ENCODE assay signal across 33 cellular contexts in the genomic region with DNA sequence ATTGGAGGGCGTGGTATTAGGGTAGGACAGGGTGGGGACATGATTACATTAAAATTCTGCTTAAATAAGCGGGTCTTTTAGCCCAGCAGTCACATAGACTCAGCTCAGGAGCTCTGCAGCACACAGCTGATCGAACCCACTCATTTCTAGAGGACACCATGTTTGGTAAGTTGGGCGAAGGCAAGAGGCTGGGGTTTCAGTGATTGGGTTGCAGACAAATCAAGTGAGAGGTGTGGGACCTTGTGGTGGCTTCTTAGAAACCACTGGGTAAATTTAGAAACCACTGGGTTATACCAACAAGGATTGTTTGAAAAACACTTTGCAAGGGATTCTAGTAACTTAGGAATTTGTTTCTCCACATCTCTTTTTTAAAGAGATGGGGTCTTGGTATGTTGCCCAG. TPM values are rescaled to one million over a fixed set of nuclear protein-coding genes. Genes with fewer than 3 reads are reported as not detected.
DNase-seq lines count a peak whose midpoint lies in the region; ATAC-seq, FAIRE-seq and TF ChIP-seq lines count a peak whose summit lies in the region.
"Had no signal": no experiment of that assay in that cellular context is flagged by ENCODE, and none has a peak within 500 bp of the region (broad histone marks: within the 10 kb centered on the region; RNA-seq: fewer than 3 reads in every experiment).

A gene with protein sequence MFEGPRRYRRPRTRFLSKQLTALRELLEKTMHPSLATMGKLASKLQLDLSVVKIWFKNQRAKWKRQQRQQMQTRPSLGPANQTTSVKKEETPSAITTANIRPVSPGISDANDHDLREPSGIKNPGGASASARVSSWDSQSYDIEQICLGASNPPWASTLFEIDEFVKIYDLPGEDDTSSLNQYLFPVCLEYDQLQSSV (plus strand): TSS at position 92 of the 400 bp plus-strand sequence. CDS start 67 bp downstream, at position 159.

- H3K4me3 Mint-ChIP-seq in activated CD4-positive, alpha-beta memory T cell treated with anti-CD3 and anti-CD28 coated beads, Interleukin-2, amount 10 ng/mL, durations not matched to agents 7 days and 5 days = peak within 1 kb of the TSS; percentile 11
- H3K4me3 Mint-ChIP-seq in stimulated activated effector memory CD8-positive, alpha-beta T cell treated with anti-CD3 and anti-CD28 coated beads, Interleukin-12 subunit alpha, Interleukin-12 subunit beta, amount 100 ng/mL, for 72 hours = no peak within 1 kb of the TSS
- no peak within 1 kb of the TSS for H3K4me3 Mint-ChIP-seq in CD8-positive, alpha-beta T cell
- H3K4me3 Mint-ChIP-seq: central memory CD8-positive, alpha-beta T cell; dendritic cell treated with granulocyte-macrophage colony-stimulating factor and Interleukin-4, amounts not matched to agents 40 ng/mL and 50 ng/mL, for 4 days; memory B cell; neural crest cell; type B pancreatic cell had no signal

- POLR2A ChIA-PET in activated CD4-positive, alpha-beta memory T cell treated with anti-CD3 and anti-CD28 coated beads, Interleukin-2, amount 10 ng/mL, durations not matched to agents 7 days and 5 days (lab: Charles Lee) = no interaction called here
- POLR2A ChIA-PET in CD8-positive, alpha-beta T cell (lab: Charles Lee) = no interaction called here

- H3K4me1 Mint-ChIP-seq in activated CD4-positive, alpha-beta memory T cell treated with anti-CD3 and anti-CD28 coated beads, Interleukin-2, amount 10 ng/mL, durations not matched to agents 7 days and 5 days = peaks cover 35% of the 10 kb centered on the region
- peaks cover 5% of the 10 kb centered on the region for H3K4me1 Mint-ChIP-seq in stimulated activated effector memory CD8-positive, alpha-beta T cell treated with anti-CD3 and anti-CD28 coated beads, Interleukin-12 subunit alpha, Interleukin-12 subunit beta, amount 100 ng/mL, for 72 hours
- H3K4me1 Mint-ChIP-seq in CD8-positive, alpha-beta T cell (ENCODE audit: low read depth) = no peaks in the 10 kb centered on the region
- H3K4me1 Mint-ChIP-seq: central memory CD8-positive, alpha-beta T cell; memory B cell had no signal

- FAIRE-seq in GM18507 (lab: Jason Lieb, UNC) = no peak

- H3K27me3 Mint-ChIP-seq in activated CD4-positive, alpha-beta memory T cell treated with anti-CD3 and anti-CD28 coated beads, Interleukin-2, amount 10 ng/mL, durations not matched to agents 7 days and 5 days = peaks cover 41% of the 10 kb centered on the region
- peaks cover 30% of the 10 kb centered on the region for H3K27me3 Mint-ChIP-seq in CD8-positive, alpha-beta T cell (ENCODE audit: low read depth)

- no peak within 1 kb of the TSS for H3K27ac Mint-ChIP-seq in activated naive CD4-positive, alpha-beta T cell treated with anti-CD3 and anti-CD28 coated beads, Interleukin-2, amount 50 U/mL, for 72 hours
- no peak within 1 kb of the TSS for H3K27ac Mint-ChIP-seq in activated CD4-positive, alpha-beta memory T cell treated with anti-CD3 and anti-CD28 coated beads, Interleukin-2, amount 10 ng/mL, durations not matched to agents 7 days and 5 days
- no peak within 1 kb of the TSS for H3K27ac Mint-ChIP-seq in stimulated activated effector memory CD8-positive, alpha-beta T cell treated with anti-CD3 and anti-CD28 coated beads, Interleukin-12 subunit alpha, Interleukin-12 subunit beta, amount 100 ng/mL, for 72 hours
- no peak within 1 kb of the TSS for H3K27ac Mint-ChIP-seq in CD8-positive, alpha-beta T cell
- H3K27ac Mint-ChIP-seq: dendritic cell treated with granulocyte-macrophage colony-stimulating factor and Interleukin-4, amounts not matched to agents 40 ng/mL and 50 ng/mL, for 4 days; memory B cell; type B pancreatic cell had no signal

- no peak for TF ChIP-seq CTCF in CD8-positive, alpha-beta T cell (IDR thresholded peaks at IDR 0.05)

- no peaks in the 10 kb centered on the region for H3K36me3 Mint-ChIP-seq in activated naive CD4-positive, alpha-beta T cell treated with anti-CD3 and anti-CD28 coated beads, Interleukin-2, amount 50 U/mL, for 72 hours
- peaks cover 6% of the 10 kb centered on the region for H3K36me3 Mint-ChIP-seq in activated CD4-positive, alpha-beta memory T cell treated with anti-CD3 and anti-CD28 coated beads, Interleukin-2, amount 10 ng/mL, durations not matched to agents 7 days and 5 days (ENCODE audit: low read depth)
- no peaks in the 10 kb centered on the region for H3K36me3 Mint-ChIP-seq in stimulated activated effector memory CD8-positive, alpha-beta T cell treated with anti-CD3 and anti-CD28 coated beads, Interleukin-12 subunit alpha, Interleukin-12 subunit beta, amount 100 ng/mL, for 72 hours
- H3K36me3 Mint-ChIP-seq in CD8-positive, alpha-beta T cell = no peaks in the 10 kb centered on the region
- H3K36me3 Mint-ChIP-seq: memory B cell, type B pancreatic cell had no signal

- intact Hi-C loops in CD8-positive, alpha-beta T cell (cut with DNase I, micrococcal nuclease) = no loop called here

- no peaks in the 10 kb centered on the region for H3K4me1 ChIP-seq in CD8-positive, alpha-beta T cell (ENCODE audit: insufficient read depth, low read length)
- H3K4me1 ChIP-seq: body of pancreas, left lung, right atrium auricular region had no signal

- DNase-seq in activated naive CD4-positive, alpha-beta T cell treated with anti-CD3 and anti-CD28 coated beads, Interleukin-2, amount 50 U/mL, for 72 hours (ENCODE audit: low spot score in 2 of 2) = peak in 1 of 2 donors; percentile 20
- no peak for DNase-seq in activated naive CD4-positive, alpha-beta T cell treated with anti-CD3 and anti-CD28 coated beads, Interleukin-2, amount 50 U/mL, for 16 hours
- DNase-seq in GM18507 (ENCODE audit: extremely low spot score, insufficient read length, low read depth) (peak; percentile 20), ecto neural progenitor cell (ENCODE audit: low spot score) (no peak)
- peak; percentile 53 for DNase-seq in activated CD4-positive, alpha-beta memory T cell treated with anti-CD3 and anti-CD28 coated beads, Interleukin-2, amount 10 ng/mL, durations not matched to agents 7 days and 5 days
- peak in 1 of 2 donors; percentile 65 for DNase-seq in stimulated activated effector memory CD8-positive, alpha-beta T cell treated with anti-CD3 and anti-CD28 coated beads, Interleukin-12 subunit alpha, Interleukin-12 subunit beta, amount 100 ng/mL, for 72 hours (ENCODE audit: low spot score in 2 of 2)
- no peak for DNase-seq in CD8-positive, alpha-beta T cell
- DNase-seq: activated CD4-positive, CD25-positive, alpha-beta regulatory T cell treated with anti-CD3 and anti-CD28 coated beads, Interleukin-2, amount 50 U/mL, for 72 hours; activated gamma-delta T cell treated with Interleukin-2 at 50 U/mL for 16 hours; body of pancreas; DMS 273 treated with DMSO at 0.1 percent for 48 hours; EL; GOT3; Kasumi-1; left lung; NCI-H1436 treated with DMSO at 0.1 percent for 48 hours; NCI-H2081 treated with DMSO at 0.1 percent for 48 hours; NCI-H2227 treated with DMSO at 0.1 percent for 48 hours; NCI-H526 treated with DMSO at 0.1 percent for 48 hours; ovary; Right ventricle myocardium superior had no signal

- no peak within 1 kb of the TSS for H3K4me3 ChIP-seq in CD8-positive, alpha-beta T cell (ENCODE audit: low read depth, low read length)
- H3K4me3 ChIP-seq: body of pancreas, left lung, ovary, right atrium auricular region, smooth muscle cell had no signal

- ATAC-seq in activated naive CD4-positive, alpha-beta T cell treated with anti-CD3 and anti-CD28 coated beads, Interleukin-2, amount 50 U/mL, for 72 hours = peak; percentile 28 to 97
- ATAC-seq in stimulated activated effector memory CD8-positive, alpha-beta T cell treated with anti-CD3 and anti-CD28 coated beads, Interleukin-12 subunit alpha, Interleukin-12 subunit beta, amount 100 ng/mL, for 72 hours = peak; percentile 94
- ATAC-seq in CD8-positive, alpha-beta T cell = no peak
- ATAC-seq: body of pancreas, esophagus mucosa, left lung, Panc1, SK-N-SH treated with all-trans-retinoic acid at 6 μM for 48 hours had no signal

- no peaks in the 10 kb centered on the region for H3K9me3 Mint-ChIP-seq in activated naive CD4-positive, alpha-beta T cell treated with anti-CD3 and anti-CD28 coated beads, Interleukin-2, amount 50 U/mL, for 72 hours
- H3K9me3 Mint-ChIP-seq in activated CD4-positive, alpha-beta memory T cell treated with anti-CD3 and anti-CD28 coated beads, Interleukin-2, amount 10 ng/mL, durations not matched to agents 7 days and 5 days = no peaks in the 10 kb centered on the region
- H3K9me3 Mint-ChIP-seq in stimulated activated effector memory CD8-positive, alpha-beta T cell treated with anti-CD3 and anti-CD28 coated beads, Interleukin-12 subunit alpha, Interleukin-12 subunit beta, amount 100 ng/mL, for 72 hours = no peaks in the 10 kb centered on the region
- no peaks in the 10 kb centered on the region for H3K9me3 Mint-ChIP-seq in CD8-positive, alpha-beta T cell
- H3K9me3 Mint-ChIP-seq: central memory CD8-positive, alpha-beta T cell; dendritic cell treated with granulocyte-macrophage colony-stimulating factor and Interleukin-4, amounts not matched to agents 40 ng/mL and 50 ng/mL, for 4 days; memory B cell; neural crest cell; type B pancreatic cell had no signal

- no peaks in the 10 kb centered on the region for H3K27me3 ChIP-seq in CD8-positive, alpha-beta T cell (ENCODE audit: insufficient read depth, low read length)
- H3K27me3 ChIP-seq: body of pancreas, ovary, right atrium auricular region had no signal

- CTCF ChIA-PET in activated CD4-positive, alpha-beta memory T cell treated with anti-CD3 and anti-CD28 coated beads, Interleukin-2, amount 10 ng/mL, durations not matched to agents 7 days and 5 days (lab: Charles Lee) = interaction anchor here (1.0 kb wide), 1 partner anchor 14 kb away, joined by 3 read pairs; no protein-coding TSS in a partner anchor
- CTCF ChIA-PET in CD8-positive, alpha-beta T cell (lab: Charles Lee) = no interaction called here

- no peaks in the 10 kb centered on the region for H3K36me3 ChIP-seq in CD8-positive, alpha-beta T cell (ENCODE audit: insufficient read depth, low read length)
- H3K36me3 ChIP-seq: left lung, ovary, right atrium auricular region had no signal

- H3K9me3 ChIP-seq in CD8-positive, alpha-beta T cell (ENCODE audit: low read length) = no peaks in the 10 kb centered on the region
- H3K9me3 ChIP-seq: body of pancreas, left lung, ovary, right atrium auricular region had no signal

- no peak within 1 kb of the TSS for H3K27ac ChIP-seq in CD8-positive, alpha-beta T cell (ENCODE audit: low read depth, low read length)
- H3K27ac ChIP-seq: body of pancreas, left lung, ovary, right atrium auricular region had no signal

RNA-seq across cellular contexts. Expression of the gene that starts here (rescaled TPM):
- not detected for total RNA-seq in activated naive CD4-positive, alpha-beta T cell treated with anti-CD3 and anti-CD28 coated beads, Interleukin-2, amount 50 U/mL, for 72 hours
- under 1 TPM in 1 of 2 experiments, not detected in 1; 0.35 TPM for total RNA-seq in activated CD4-positive, alpha-beta memory T cell treated with anti-CD3 and anti-CD28 coated beads, Interleukin-2, amount 10 ng/mL, durations not matched to agents 7 days and 5 days
- not detected for total RNA-seq in CD8-positive, alpha-beta T cell
- total RNA-seq: body of pancreas, esophagus mucosa, fibroblast of villous mesenchyme, left lung, neural crest cell, ovary, right atrium auricular region, Right ventricle myocardium superior, smooth muscle cell, subcutaneous adipose tissue had no signal

Comparison
In these comparisons a context has a peak if more than half of its experiments do, and no peak if none do; other contexts are left out.
1. Peak in ATAC-seq in activated naive CD4-positive, alpha-beta T cell treated with anti-CD3 and anti-CD28 coated beads, Interleukin-2, amount 50 U/mL, for 72 hours; RNA of the gene not detected or under 1 TPM.
2. Peak in DNase-seq in activated CD4-positive, alpha-beta memory T cell treated with anti-CD3 and anti-CD28 coated beads, Interleukin-2, amount 10 ng/mL, durations not matched to agents 7 days and 5 days; RNA of the gene not detected or under 1 TPM.